1 cellular context compared by ENCODE assay signal in genomic region chr19:58393725-58394033, GRCh38.
TF ChIP-seq lines count a peak whose summit lies in the region.

No MANE protein-coding gene starts in this region.

TF ChIP-seq in HCT116, 20 proteins besides CTCF, POLR2A, EP300 and RAD21 (continued from another document):
- TF ChIP-seq REST (IDR thresholded peaks at IDR 0.05; ENCODE audit: low read depth) = no peak
- no peak for TF ChIP-seq ZBTB33 (IDR thresholded peaks at IDR 0.05; ENCODE audit: extremely low read depth, insufficient replicate concordance, low read length)
